In the genomic region with DNA sequence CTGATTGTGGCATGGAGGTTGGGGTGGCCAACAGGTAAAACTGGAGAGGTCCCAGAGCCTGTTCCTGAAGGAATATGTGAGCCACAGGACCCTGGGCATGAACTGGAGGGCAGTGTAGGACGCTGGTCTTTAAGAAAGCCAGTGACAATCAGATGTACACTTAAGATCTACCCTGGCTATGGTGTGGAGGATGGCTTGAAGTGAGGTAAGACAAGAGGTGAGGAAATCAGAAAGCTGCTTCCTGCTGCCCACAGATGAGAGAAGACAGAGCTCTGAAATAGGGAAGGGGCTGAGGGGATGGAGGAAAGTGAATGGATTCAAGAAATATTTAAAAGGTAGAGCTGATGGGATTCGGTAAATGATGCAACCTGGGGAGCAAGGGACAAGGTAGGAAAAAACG, we compare ENCODE assay signal across 1 cellular context.
TF ChIP-seq lines count a peak whose summit lies in the region.

No MANE protein-coding gene starts in this region.

TF ChIP-seq in GM12878, 131 proteins besides CTCF, POLR2A, EP300 and RAD21:
- TF ChIP-seq SMAD5 (IDR thresholded peaks at IDR 0.05; ENCODE audit: low read depth) (no peak), SREBF1 (IDR thresholded peaks at IDR 0.05; ENCODE audit: low read length) (no peak), ZNF384 (IDR thresholded peaks at IDR 0.05; ENCODE audit: borderline replicate concordance, low read depth, low read length) (no peak), TAF1 (IDR thresholded peaks at IDR 0.05; ENCODE audit: borderline replicate concordance, low read depth, low read length) (no peak), POLR2AphosphoS2 (IDR thresholded peaks at IDR 0.05; ENCODE audit: low read depth, low read length) (no peak), MEF2B (IDR thresholded peaks at IDR 0.05; ENCODE audit: partially characterized antibody, poor library complexity, severe bottlenecking) (no peak), MTA2 (IDR thresholded peaks at IDR 0.05; ENCODE audit: low read depth) (no peak), SUZ12 (IDR thresholded peaks at IDR 0.05; ENCODE audit: unreplicated experiment) (no peak), RCOR1 (conservative IDR thresholded peaks at IDR 0.05; ENCODE audit: low read depth, low read length) (no peak)
- TF ChIP-seq, protein P1, sequence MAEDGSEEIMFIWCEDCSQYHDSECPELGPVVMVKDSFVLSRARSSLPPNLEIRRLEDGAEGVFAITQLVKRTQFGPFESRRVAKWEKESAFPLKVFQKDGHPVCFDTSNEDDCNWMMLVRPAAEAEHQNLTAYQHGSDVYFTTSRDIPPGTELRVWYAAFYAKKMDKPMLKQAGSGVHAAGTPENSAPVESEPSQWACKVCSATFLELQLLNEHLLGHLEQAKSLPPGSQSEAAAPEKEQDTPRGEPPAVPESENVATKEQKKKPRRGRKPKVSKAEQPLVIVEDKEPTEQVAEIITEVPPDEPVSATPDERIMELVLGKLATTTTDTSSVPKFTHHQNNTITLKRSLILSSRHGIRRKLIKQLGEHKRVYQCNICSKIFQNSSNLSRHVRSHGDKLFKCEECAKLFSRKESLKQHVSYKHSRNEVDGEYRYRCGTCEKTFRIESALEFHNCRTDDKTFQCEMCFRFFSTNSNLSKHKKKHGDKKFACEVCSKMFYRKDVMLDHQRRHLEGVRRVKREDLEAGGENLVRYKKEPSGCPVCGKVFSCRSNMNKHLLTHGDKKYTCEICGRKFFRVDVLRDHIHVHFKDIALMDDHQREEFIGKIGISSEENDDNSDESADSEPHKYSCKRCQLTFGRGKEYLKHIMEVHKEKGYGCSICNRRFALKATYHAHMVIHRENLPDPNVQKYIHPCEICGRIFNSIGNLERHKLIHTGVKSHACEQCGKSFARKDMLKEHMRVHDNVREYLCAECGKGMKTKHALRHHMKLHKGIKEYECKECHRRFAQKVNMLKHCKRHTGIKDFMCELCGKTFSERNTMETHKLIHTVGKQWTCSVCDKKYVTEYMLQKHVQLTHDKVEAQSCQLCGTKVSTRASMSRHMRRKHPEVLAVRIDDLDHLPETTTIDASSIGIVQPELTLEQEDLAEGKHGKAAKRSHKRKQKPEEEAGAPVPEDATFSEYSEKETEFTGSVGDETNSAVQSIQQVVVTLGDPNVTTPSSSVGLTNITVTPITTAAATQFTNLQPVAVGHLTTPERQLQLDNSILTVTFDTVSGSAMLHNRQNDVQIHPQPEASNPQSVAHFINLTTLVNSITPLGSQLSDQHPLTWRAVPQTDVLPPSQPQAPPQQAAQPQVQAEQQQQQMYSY (CRISPR knock-in tag; IDR thresholded peaks at IDR 0.05) = no peak
